Comparison of ENCODE assay signal across 8 cellular contexts in the genomic region with DNA sequence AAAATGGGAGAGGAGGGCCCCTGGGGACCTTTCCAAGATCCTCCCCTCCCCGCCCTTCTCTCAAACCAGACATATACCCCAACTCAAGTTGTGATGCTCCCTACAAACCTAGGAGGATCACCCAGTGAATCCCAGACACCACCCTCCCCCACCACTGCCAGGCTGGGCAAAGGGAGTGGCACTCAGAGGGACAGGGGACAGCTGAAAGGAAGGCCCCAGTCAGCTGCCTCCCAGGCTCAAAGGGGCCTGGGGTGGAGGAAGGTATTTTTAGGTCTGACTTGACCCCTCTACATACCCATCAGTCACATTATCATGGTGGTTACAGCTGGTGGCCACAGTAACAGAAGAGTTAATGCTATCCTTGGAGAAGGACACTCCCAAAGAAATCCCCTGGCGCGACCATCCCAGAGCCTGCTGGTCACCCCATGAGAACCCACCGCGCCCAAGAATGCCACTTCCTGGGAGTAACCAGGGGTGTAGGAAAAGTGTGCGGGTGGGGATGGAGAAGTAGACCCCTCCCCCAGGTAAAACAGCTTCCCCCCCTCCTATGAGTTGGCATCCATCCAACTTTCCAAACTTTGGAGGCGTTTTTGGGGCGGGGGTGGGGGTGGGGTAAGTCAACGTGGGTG. TPM values are rescaled to one million over a fixed set of nuclear protein-coding genes. Genes with fewer than 3 reads are reported as not detected.
DNase-seq lines count a peak whose midpoint lies in the region; ATAC-seq and TF ChIP-seq lines count a peak whose summit lies in the region.

No MANE protein-coding gene starts in this region.

- ATAC-seq in activated B cell treated with CpG ODN at 0.5 μM for 24 hours (ENCODE audit: low read depth) (no peak), omental fat pad (ENCODE audit: low FRiP score) (no peak), GM19351 (IDR thresholded peaks at IDR 0.05; ENCODE audit: unreplicated experiment) (no peak), HG03439 (IDR thresholded peaks at IDR 0.05; ENCODE audit: unreplicated experiment) (no peak)

- WGBS in stomach, 5 donors = 33 to 45% (median 37%) methylated on average over 6 to 9 of the region's 9 CpGs

- peaks cover 33 to 65% (median 53%) of the 10 kb centered on the region in 4 donors for H3K4me1 ChIP-seq in stomach

- no peak for TF ChIP-seq POLR2A in stomach (IDR thresholded peaks at IDR 0.05)

- H3K27ac Mint-ChIP-seq in activated B cell treated with CpG ODN at 0.5 μM for 24 hours = no peak overlapping the region

- peak overlapping the region in 3 of 5 donors; percentile 10 to 97 (median 97) for H3K27ac ChIP-seq in stomach

- peaks cover 47% of the 10 kb centered on the region for H3K4me1 Mint-ChIP-seq in activated B cell treated with CpG ODN at 0.5 μM for 24 hours

- H3K27me3 ChIP-seq in stomach = no peaks in the 10 kb centered on the region

- TF ChIP-seq CTCF in activated B cell treated with CpG ODN at 0.5 μM for 24 hours (IDR thresholded peaks at IDR 0.05) (no peak), stomach (IDR thresholded peaks at IDR 0.05) (no peak), omental fat pad (IDR thresholded peaks at IDR 0.05) (no peak)

- H3K27me3 Mint-ChIP-seq in activated B cell treated with CpG ODN at 0.5 μM for 24 hours = no peaks in the 10 kb centered on the region

- peaks cover 17% of the 10 kb centered on the region for H3K36me3 Mint-ChIP-seq in activated B cell treated with CpG ODN at 0.5 μM for 24 hours (ENCODE audit: low read depth)

- DNase-seq in NCI-H1417 (lab: John Stamatoyannopoulos, UW) (peak in 2 of 3 experiments; percentile 23 to 40), NCI-H1417 treated with DMSO at 0.1 percent for 48 hours (lab: John Stamatoyannopoulos, UW) (no peak), activated B cell treated with CpG ODN at 0.5 μM for 24 hours (no peak), hepatic stellate cell (ENCODE audit: low spot score) (peak; percentile 55), stomach (no peak), omental fat pad (ENCODE audit: low spot score) (no peak)

- H3K36me3 ChIP-seq in stomach = peaks cover 0 to 31% (median 26%) of the 10 kb centered on the region in 4 donors

- peak overlapping the region; percentile 70 to 83 (median 78) for H3K4me3 ChIP-seq in stomach

- CTCF ChIA-PET in activated B cell treated with CpG ODN at 0.5 μM for 24 hours (lab: Charles Lee) = interaction anchor here (1.5 kb wide), 1 partner anchor 43 kb away, joined by 4 read pairs; no protein-coding TSS in a partner anchor

- POLR2A ChIA-PET in activated B cell treated with CpG ODN at 0.5 μM for 24 hours (lab: Charles Lee) = interaction anchor here (0.5 kb wide), 1 partner anchor 327 kb away, joined by 5 read pairs; no protein-coding TSS in a partner anchor

- no peaks in the 10 kb centered on the region for H3K9me3 ChIP-seq in stomach

- no peaks in the 10 kb centered on the region for H3K9me3 Mint-ChIP-seq in activated B cell treated with CpG ODN at 0.5 μM for 24 hours

- intact Hi-C loops in activated B cell treated with CpG ODN at 0.5 μM for 24 hours (cut with micrococcal nuclease) = loop anchor here (2.0 kb wide), 1 partner anchor 44 kb away; no protein-coding TSS in a partner anchor
- intact Hi-C loops in stomach (cut with DNase I; ENCODE audit: low total_unique reads) = no loop called here

- no peak for TF ChIP-seq EP300 in stomach (IDR thresholded peaks at IDR 0.05)

- H3K4me3 Mint-ChIP-seq in activated B cell treated with CpG ODN at 0.5 μM for 24 hours = peak overlapping the region; percentile 57

RNA-seq across cellular contexts. Expression of gene CACNB1, which starts 1.2 kb away (rescaled TPM):
- 4.5 and 5.7 TPM in 2 replicates for total RNA-seq in activated B cell treated with CpG ODN at 0.5 μM for 24 hours
- 10 to 100 TPM in 2 of 5 donors, 1 to 10 TPM in 3; 4.2 to 57.2 (median 8.9) TPM for total RNA-seq in stomach
- 1 to 10 TPM; 2.4 to 2.7 (median 2.7) TPM for polyA plus RNA-seq in stomach
- total RNA-seq in omental fat pad = 1 to 10 TPM; 3.2 to 3.7 (median 3.5) TPM

RNA-seq across cellular contexts. Expression of gene RPL19, which starts 3.8 kb away (rescaled TPM):
- total RNA-seq in activated B cell treated with CpG ODN at 0.5 μM for 24 hours (3,324 and 3,891 TPM in 2 replicates), stomach (1,000 to 10,000 TPM; 1,114 to 2,498 (median 1,672) TPM), omental fat pad (1,000 to 10,000 TPM; 2,414 to 2,833 (median 2,579) TPM)
- 1,000 to 10,000 TPM; 3,254 to 4,546 (median 3,773) TPM for polyA plus RNA-seq in stomach

RNA-seq across cellular contexts. Expression of gene STAC2, which starts 29.4 kb away (rescaled TPM):
- not detected in 2 replicates for total RNA-seq in activated B cell treated with CpG ODN at 0.5 μM for 24 hours
- total RNA-seq in stomach = under 1 TPM in 1 of 5 donors, not detected in 4; under 0.01 TPM
- polyA plus RNA-seq in stomach = under 1 TPM in 2 of 3 donors, not detected in 1; 0.15 to 0.20 TPM
- under 1 TPM in 2 of 4 donors, not detected in 2; 0.56 to 0.60 TPM for total RNA-seq in omental fat pad

RNA-seq across cellular contexts. Expression of gene ARL5C, which starts 30.3 kb away (rescaled TPM):
- total RNA-seq in activated B cell treated with CpG ODN at 0.5 μM for 24 hours (not detected in 2 replicates), stomach (not detected), omental fat pad (not detected)
- not detected for polyA plus RNA-seq in stomach

RNA-seq across cellular contexts. Expression of gene PLXDC1, which starts 44.9 kb away (rescaled TPM):
- total RNA-seq in activated B cell treated with CpG ODN at 0.5 μM for 24 hours (not detected in 2 replicates), stomach (10 to 100 TPM in 2 of 5 donors, 1 to 10 TPM in 2, under 1 TPM in 1; 0.58 to 77.2 (median 8.4) TPM), omental fat pad (10 to 100 TPM in 2 of 4 donors, 1 to 10 TPM in 2; 6.5 to 21.6 (median 9.1) TPM)
- 1 to 10 TPM; 1.7 to 4.6 (median 2.1) TPM for polyA plus RNA-seq in stomach

Comparison
In these comparisons a context has a peak if more than half of its experiments do, and no peak if none do; other contexts are left out.
1. DNase-seq: peak in NCI-H1417 (2 of 3) and hepatic stellate cell (single experiment); none in NCI-H1417 treated with DMSO at 0.1 percent for 48 hours (single experiment), activated B cell treated with CpG ODN at 0.5 μM for 24 hours (single experiment), stomach (single experiment) and omental fat pad (single experiment).